In the genomic region with DNA sequence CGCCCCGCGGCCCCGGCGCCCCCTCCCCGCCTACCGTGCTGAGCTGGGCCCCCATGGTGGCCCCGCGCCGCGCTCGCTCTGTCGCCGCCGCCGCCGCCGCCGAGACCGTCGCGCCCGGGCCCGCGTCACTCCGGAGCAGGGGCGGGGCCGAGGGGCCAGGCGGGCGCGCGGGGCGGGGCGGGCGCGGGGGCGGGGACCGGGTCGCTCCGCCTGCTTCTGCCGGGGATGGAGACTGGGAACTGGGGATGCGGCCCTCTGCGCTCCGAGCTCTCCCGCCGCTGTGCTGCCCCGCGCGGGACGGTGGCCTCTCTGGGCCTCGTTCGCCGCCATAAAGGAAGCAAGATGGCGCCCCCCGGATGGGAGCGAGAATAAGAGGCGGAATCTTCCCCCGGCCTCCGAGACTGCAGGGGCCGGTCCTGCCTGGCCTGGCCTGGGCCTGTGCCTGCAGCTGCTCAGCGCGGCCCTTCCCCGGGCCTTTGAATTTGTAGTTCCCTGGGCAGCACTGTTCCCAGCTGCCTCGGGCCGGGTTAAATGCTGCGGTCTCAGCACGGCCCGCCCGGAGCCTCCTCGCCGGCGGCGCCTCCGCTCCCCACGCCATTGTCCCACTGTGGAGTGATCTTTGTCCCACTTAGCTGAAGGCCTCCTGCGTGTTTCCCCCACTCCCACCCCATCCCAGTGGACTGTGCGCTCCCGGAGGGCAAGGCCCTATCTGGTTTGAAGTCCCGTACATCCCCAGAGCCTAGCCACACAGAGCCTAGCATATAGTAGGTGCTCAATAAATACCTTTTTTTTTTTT, we compare ENCODE assay signal across 8 cellular contexts. TPM values are rescaled to one million over a fixed set of nuclear protein-coding genes. Genes with fewer than 3 reads are reported as not detected.
DNase-seq lines count a peak whose midpoint lies in the region; ATAC-seq and TF ChIP-seq lines count a peak whose summit lies in the region.

A gene (minus strand): TSS at position 132 of the 796 bp plus-strand sequence. CDS start 77 bp downstream, at position 55.

- TF ChIP-seq POLR2A in prostate gland (IDR thresholded peaks at IDR 0.05) = peak; percentile 64

- peaks cover 16% of the 10 kb centered on the region for H3K4me1 Mint-ChIP-seq in T-helper 17 cell

- peak; percentile 80 for DNase-seq in G401 (ENCODE audit: low spot score)
- peak; percentile 90 for DNase-seq in HCEC 1CT
- peak; percentile 65 for DNase-seq in NAMALWA (ENCODE audit: low spot score)
- DNase-seq in T-helper 17 cell = peak; percentile 60 to 83 (median 82)
- DNase-seq in amniotic stem cell (lab: John Stamatoyannopoulos, UW) = peak; percentile 62
- peak; percentile 89 for DNase-seq in left ventricle myocardium inferior
- peak; percentile 78 for DNase-seq in prostate gland (ENCODE audit: low spot score)
- DNase-seq in upper lobe of right lung = peak; percentile 93

- peaks cover 4% of the 10 kb centered on the region for H3K36me3 Mint-ChIP-seq in T-helper 17 cell (ENCODE audit: low read depth)

- H3K4me3 ChIP-seq in left ventricle myocardium inferior = peak within 1 kb of the TSS; percentile 78
- peak within 1 kb of the TSS; percentile 92 for H3K4me3 ChIP-seq in prostate gland
- peak within 1 kb of the TSS; percentile 93 for H3K4me3 ChIP-seq in upper lobe of right lung

- ATAC-seq in T-helper 17 cell (peak; percentile 84), upper lobe of right lung (peak; percentile 87)

- H3K36me3 ChIP-seq in left ventricle myocardium inferior (no peaks in the 10 kb centered on the region), prostate gland (no peaks in the 10 kb centered on the region), upper lobe of right lung (no peaks in the 10 kb centered on the region)

- H3K27me3 ChIP-seq in left ventricle myocardium inferior (ENCODE audit: low read depth) (no peaks in the 10 kb centered on the region), prostate gland (replicated peaks; ENCODE audit: insufficient read depth) (no peaks in the 10 kb centered on the region), upper lobe of right lung (no peaks in the 10 kb centered on the region)

- H3K27ac Mint-ChIP-seq in T-helper 17 cell = peak within 1 kb of the TSS; percentile 89

- intact Hi-C loops in left ventricle myocardium inferior (cut with micrococcal nuclease) (no loop called here), prostate gland (cut with DNase I) (no loop called here), upper lobe of right lung (cut with DNase I) (loop anchor here (10.0 kb wide), 2 partner anchors 65 to 165 kb away; no protein-coding TSS in a partner anchor)

- in situ Hi-C loops in G401 (cut with HindIII; ENCODE audit: low sequenced_read_pairs) = no loop called here

- H3K4me3 Mint-ChIP-seq in T-helper 17 cell = peak within 1 kb of the TSS; percentile 98

- H3K9me3 ChIP-seq in T-helper 17 cell (ENCODE audit: control insufficient read depth, low read length, poor library complexity, severe bottlenecking) = no peaks in the 10 kb centered on the region
- no peaks in the 10 kb centered on the region for H3K9me3 ChIP-seq in left ventricle myocardium inferior (replicated peaks)
- no peaks in the 10 kb centered on the region for H3K9me3 ChIP-seq in prostate gland
- H3K9me3 ChIP-seq in upper lobe of right lung = no peaks in the 10 kb centered on the region

- WGBS in prostate gland = 12% methylated on average over 41 of the region's 79 CpGs

- H3K4me1 ChIP-seq in left ventricle myocardium inferior = peaks cover 50% of the 10 kb centered on the region
- H3K4me1 ChIP-seq in prostate gland (replicated peaks) = peaks cover 39% of the 10 kb centered on the region
- peaks cover 41% of the 10 kb centered on the region for H3K4me1 ChIP-seq in upper lobe of right lung

- H3K27ac ChIP-seq in left ventricle myocardium inferior (replicated peaks) (peak within 1 kb of the TSS; percentile 94), prostate gland (peak within 1 kb of the TSS; percentile 96 to 97), upper lobe of right lung (peak within 1 kb of the TSS; percentile 92)

- no peaks in the 10 kb centered on the region for H3K27me3 Mint-ChIP-seq in T-helper 17 cell

- TF ChIP-seq CTCF in left ventricle myocardium inferior (IDR thresholded peaks at IDR 0.05; ENCODE audit: borderline replicate concordance) (no peak), prostate gland (IDR thresholded peaks at IDR 0.05) (no peak), upper lobe of right lung (IDR thresholded peaks at IDR 0.05) (no peak)

RNA-seq across cellular contexts. Expression of the gene that starts here (rescaled TPM):
- total RNA-seq in G401 (2014; rRNA removed; shearing (Covaris generic)) = 39.0 and 44.6 TPM in 2 replicates
- total RNA-seq in T-helper 17 cell (10 to 100 TPM; 44.8 to 80.7 TPM), left ventricle myocardium inferior (298 TPM), prostate gland (100 to 1,000 TPM; 125 to 455 TPM), upper lobe of right lung (251 TPM)

Comparison
In these comparisons a context has a peak if more than half of its experiments do, and no peak if none do; other contexts are left out.
1. Peak in every context shown above with its lines: DNase-seq, ATAC-seq, H3K4me3 ChIP-seq and H3K27ac ChIP-seq.